ENCODE assay signal across 17 cellular contexts in genomic region chr15:51414256-51414860, GRCh38.
DNase-seq lines count a peak whose midpoint lies in the region; ATAC-seq and TF ChIP-seq lines count a peak whose summit lies in the region.
"Had no signal": no experiment of that assay in that cellular context is flagged by ENCODE, and none has a peak within 500 bp of the region (broad histone marks: within the 10 kb centered on the region; RNA-seq: fewer than 3 reads in every experiment).

No MANE protein-coding gene starts in this region.

- TF ChIP-seq CTCF in left lung (IDR thresholded peaks at IDR 0.05) (no peak), upper lobe of right lung (IDR thresholded peaks at IDR 0.05) (no peak), CD14-positive monocyte (IDR thresholded peaks at IDR 0.05) (no peak)

- intact Hi-C loops in left lung (cut with DNase I) (no loop called here), upper lobe of right lung (cut with DNase I) (no loop called here), CD14-positive monocyte (cut with micrococcal nuclease) (no loop called here)
- intact Hi-C loops in activated naive CD4-positive, alpha-beta T cell treated with anti-CD3 and anti-CD28 coated beads for 36 hours (cut with micrococcal nuclease) = no loop called here

- no peaks in the 10 kb centered on the region for H3K36me3 ChIP-seq in left lung
- H3K36me3 ChIP-seq in upper lobe of right lung = no peaks in the 10 kb centered on the region
- H3K36me3 ChIP-seq: BLaER1 treated with 17β-estradiol and CSF1 and Interleukin-3, amounts not matched to agents 10 nM and 100 nM had no signal

- no peaks in the 10 kb centered on the region for H3K36me3 Mint-ChIP-seq in stimulated activated effector memory CD8-positive, alpha-beta T cell treated with anti-CD3 and anti-CD28 coated beads, Interleukin-12 subunit alpha, Interleukin-12 subunit beta, amount 100 ng/mL, for 72 hours
- no peaks in the 10 kb centered on the region for H3K36me3 Mint-ChIP-seq in activated naive CD4-positive, alpha-beta T cell treated with anti-CD3 and anti-CD28 coated beads for 36 hours (ENCODE audit: low read depth)
- H3K36me3 Mint-ChIP-seq in CD14-positive monocyte = no peaks in the 10 kb centered on the region
- H3K36me3 Mint-ChIP-seq: CD4-positive, CD25-positive, alpha-beta regulatory T cell; CD8-positive, alpha-beta memory T cell had no signal

- H3K27me3 Mint-ChIP-seq in activated naive CD4-positive, alpha-beta T cell treated with anti-CD3 and anti-CD28 coated beads for 36 hours (ENCODE audit: low read depth) = no peaks in the 10 kb centered on the region
- peaks cover 0 to 2% (median 2%) of the 10 kb centered on the region in 3 donors for H3K27me3 Mint-ChIP-seq in CD14-positive monocyte (ENCODE audit: low read depth in 3 of 3)

- H3K27ac ChIP-seq in left lung (no peak overlapping the region), upper lobe of right lung (no peak overlapping the region)
- H3K27ac ChIP-seq: BLaER1 treated with 17β-estradiol and CSF1 and Interleukin-3, amounts not matched to agents 10 nM and 100 nM had no signal

- DNase-seq in NCI-H2029 treated with DMSO at 0.1 percent for 48 hours (lab: John Stamatoyannopoulos, UW) (peak; percentile 19), left lung (no peak), upper lobe of right lung (no peak), DMS53 treated with DMSO at 0.1 percent for 48 hours (lab: John Stamatoyannopoulos, UW; ENCODE audit: unreplicated experiment) (no peak), CD14-positive monocyte (ENCODE audit: low spot score) (no peak)
- DNase-seq in stimulated activated effector memory CD8-positive, alpha-beta T cell treated with anti-CD3 and anti-CD28 coated beads, Interleukin-12 subunit alpha, Interleukin-12 subunit beta, amount 100 ng/mL, for 72 hours (ENCODE audit: low spot score in 2 of 2) = no peak
- DNase-seq in activated naive CD4-positive, alpha-beta T cell treated with anti-CD3 and anti-CD28 coated beads for 36 hours = no peak
- DNase-seq: Caco-2; CD4-positive, CD25-positive, alpha-beta regulatory T cell; CD8-positive, alpha-beta memory T cell; DMS153; DMS79 treated with DMSO at 0.1 percent for 48 hours; GF-D8; GOT3; H9 had no signal

- H3K4me1 Mint-ChIP-seq in stimulated activated effector memory CD8-positive, alpha-beta T cell treated with anti-CD3 and anti-CD28 coated beads, Interleukin-12 subunit alpha, Interleukin-12 subunit beta, amount 100 ng/mL, for 72 hours = no peaks in the 10 kb centered on the region
- H3K4me1 Mint-ChIP-seq in activated naive CD4-positive, alpha-beta T cell treated with anti-CD3 and anti-CD28 coated beads for 36 hours (ENCODE audit: low read depth) = no peaks in the 10 kb centered on the region
- H3K4me1 Mint-ChIP-seq in CD14-positive monocyte = no peaks in the 10 kb centered on the region
- H3K4me1 Mint-ChIP-seq: B cell; CD4-positive, CD25-positive, alpha-beta regulatory T cell; CD8-positive, alpha-beta memory T cell had no signal

- CTCF ChIA-PET in activated naive CD4-positive, alpha-beta T cell treated with anti-CD3 and anti-CD28 coated beads for 36 hours (lab: Charles Lee) = no interaction called here

- no peaks in the 10 kb centered on the region for H3K9me3 ChIP-seq in left lung
- no peaks in the 10 kb centered on the region for H3K9me3 ChIP-seq in upper lobe of right lung
- H3K9me3 ChIP-seq: BLaER1 treated with 17β-estradiol and CSF1 and Interleukin-3, amounts not matched to agents 10 nM and 100 nM; Caco-2 had no signal

- ATAC-seq in left lung = peak; percentile 73
- peak; percentile 11 for ATAC-seq in stimulated activated effector memory CD8-positive, alpha-beta T cell treated with anti-CD3 and anti-CD28 coated beads, Interleukin-12 subunit alpha, Interleukin-12 subunit beta, amount 100 ng/mL, for 72 hours
- ATAC-seq in upper lobe of right lung = peak; percentile 58

- H3K4me1 ChIP-seq in left lung (no peaks in the 10 kb centered on the region), upper lobe of right lung (no peaks in the 10 kb centered on the region)
- H3K4me1 ChIP-seq: BLaER1 treated with 17β-estradiol and CSF1 and Interleukin-3, amounts not matched to agents 10 nM and 100 nM; Caco-2 had no signal

- H3K27me3 ChIP-seq in left lung = no peaks in the 10 kb centered on the region
- H3K27me3 ChIP-seq in upper lobe of right lung = no peaks in the 10 kb centered on the region
- H3K27me3 ChIP-seq: BLaER1 treated with 17β-estradiol and CSF1 and Interleukin-3, amounts not matched to agents 10 nM and 100 nM had no signal

- no peak overlapping the region for H3K4me3 Mint-ChIP-seq in stimulated activated effector memory CD8-positive, alpha-beta T cell treated with anti-CD3 and anti-CD28 coated beads, Interleukin-12 subunit alpha, Interleukin-12 subunit beta, amount 100 ng/mL, for 72 hours
- no peak overlapping the region for H3K4me3 Mint-ChIP-seq in activated naive CD4-positive, alpha-beta T cell treated with anti-CD3 and anti-CD28 coated beads for 36 hours
- no peak overlapping the region for H3K4me3 Mint-ChIP-seq in CD14-positive monocyte
- H3K4me3 Mint-ChIP-seq: B cell; CD8-positive, alpha-beta memory T cell; H9 had no signal

- H3K27ac Mint-ChIP-seq in stimulated activated effector memory CD8-positive, alpha-beta T cell treated with anti-CD3 and anti-CD28 coated beads, Interleukin-12 subunit alpha, Interleukin-12 subunit beta, amount 100 ng/mL, for 72 hours = no peak overlapping the region
- H3K27ac Mint-ChIP-seq in activated naive CD4-positive, alpha-beta T cell treated with anti-CD3 and anti-CD28 coated beads for 36 hours = no peak overlapping the region
- H3K27ac Mint-ChIP-seq in CD14-positive monocyte = no peak overlapping the region
- H3K27ac Mint-ChIP-seq: B cell; CD4-positive, CD25-positive, alpha-beta regulatory T cell; CD8-positive, alpha-beta memory T cell had no signal

- no peaks in the 10 kb centered on the region for H3K9me3 Mint-ChIP-seq in stimulated activated effector memory CD8-positive, alpha-beta T cell treated with anti-CD3 and anti-CD28 coated beads, Interleukin-12 subunit alpha, Interleukin-12 subunit beta, amount 100 ng/mL, for 72 hours
- no peaks in the 10 kb centered on the region for H3K9me3 Mint-ChIP-seq in activated naive CD4-positive, alpha-beta T cell treated with anti-CD3 and anti-CD28 coated beads for 36 hours
- H3K9me3 Mint-ChIP-seq in CD14-positive monocyte = no peaks in the 10 kb centered on the region
- H3K9me3 Mint-ChIP-seq: H9 had no signal

- H3K4me3 ChIP-seq in left lung (no peak overlapping the region), upper lobe of right lung (no peak overlapping the region)
- H3K4me3 ChIP-seq: BLaER1 treated with 17β-estradiol and CSF1 and Interleukin-3, amounts not matched to agents 10 nM and 100 nM had no signal

Comparison
In these comparisons a context has a peak if more than half of its experiments do, and no peak if none do; other contexts are left out.
1. ATAC-seq: peak in every context shown above with its lines; median percentile 73 in left lung; 58 in upper lobe of right lung; 11 in stimulated activated effector memory CD8-positive, alpha-beta T cell treated with anti-CD3 and anti-CD28 coated beads, Interleukin-12 subunit alpha, Interleukin-12 subunit beta, amount 100 ng/mL, for 72 hours.